Comparison of ENCODE assay signal across 9 cellular contexts in genomic region chr1:30191154-30191702, GRCh38.
A peak's percentile ranks its signal among the peaks of the same experiment; 100 is the strongest.
DNase-seq lines count a peak whose midpoint lies in the region; ATAC-seq, FAIRE-seq and TF ChIP-seq lines count a peak whose summit lies in the region.
"Had no signal": no experiment of that assay in that cellular context is flagged by ENCODE, and none has a peak within 500 bp of the region (broad histone marks: within the 10 kb centered on the region; RNA-seq: fewer than 3 reads in every experiment).

No MANE protein-coding gene starts in this region.

- no peak for FAIRE-seq in GM12892 (lab: Jason Lieb, UNC)

- H3K27me3 Mint-ChIP-seq in CD4-positive, CD25-positive, alpha-beta regulatory T cell = no peaks in the 10 kb centered on the region

- DNase-seq in CD4-positive, CD25-positive, alpha-beta regulatory T cell = peak; percentile 4 to 87 (median 18)
- DNase-seq in NCI-H526 (lab: John Stamatoyannopoulos, UW) = peak; percentile 59 to 72
- DNase-seq in adipocyte (ENCODE audit: low read depth) = peak; percentile 73
- peak; percentile 0 for DNase-seq in myocyte (ENCODE audit: low read depth)
- no peak for DNase-seq in sigmoid colon
- no peak for DNase-seq in C1 segment of cervical spinal cord (lab: John Stamatoyannopoulos, UW)
- no peak for DNase-seq in GM12892 (ENCODE audit: insufficient read length)
- no peak for DNase-seq in GM13977 (ENCODE audit: low spot score)

- H3K36me3 Mint-ChIP-seq in CD4-positive, CD25-positive, alpha-beta regulatory T cell = no peaks in the 10 kb centered on the region
- H3K36me3 Mint-ChIP-seq: activated naive CD8-positive, alpha-beta T cell had no signal

- H3K9me3 Mint-ChIP-seq in CD4-positive, CD25-positive, alpha-beta regulatory T cell = peaks cover 0 to 2% (median 0%) of the 10 kb centered on the region in 7 donors

- no peak overlapping the region for H3K4me3 ChIP-seq in CD4-positive, CD25-positive, alpha-beta regulatory T cell (ENCODE audit: low read depth, low read length)
- peak overlapping the region; percentile 18 for H3K4me3 ChIP-seq in adipocyte (ENCODE audit: low read length)
- H3K4me3 ChIP-seq in sigmoid colon = no peak overlapping the region

- H3K9me3 ChIP-seq in CD4-positive, CD25-positive, alpha-beta regulatory T cell (ENCODE audit: control insufficient read depth in 2 of 2, low read length in 2 of 2) = no peaks in the 10 kb centered on the region
- no peaks in the 10 kb centered on the region for H3K9me3 ChIP-seq in adipocyte (ENCODE audit: control insufficient read depth, low read length)
- H3K9me3 ChIP-seq in sigmoid colon = no peaks in the 10 kb centered on the region

- peaks cover 5% of the 10 kb centered on the region for H3K4me1 ChIP-seq in CD4-positive, CD25-positive, alpha-beta regulatory T cell (ENCODE audit: control insufficient read depth, insufficient read depth, low read length, poor library complexity, severe bottlenecking)
- H3K4me1 ChIP-seq in adipocyte (ENCODE audit: control insufficient read depth, insufficient read depth, low read length) (peaks cover 15% of the 10 kb centered on the region), sigmoid colon (peaks cover 0 to 8% (median 3%) of the 10 kb centered on the region in 4 donors)

- H3K27ac ChIP-seq in CD4-positive, CD25-positive, alpha-beta regulatory T cell (ENCODE audit: insufficient read depth, low read length, poor library complexity, severe bottlenecking) = no peak overlapping the region
- peak overlapping the region in 2 of 4 donors; percentile 21 to 60 for H3K27ac ChIP-seq in sigmoid colon

- no peak for TF ChIP-seq POLR2A in sigmoid colon (IDR thresholded peaks at IDR 0.05)
- TF ChIP-seq POLR2A in GM12892 (IDR thresholded peaks at IDR 0.05; ENCODE audit: low read depth, low read length) = no peak

- no peak overlapping the region for H3K4me3 Mint-ChIP-seq in CD4-positive, CD25-positive, alpha-beta regulatory T cell
- H3K4me3 Mint-ChIP-seq: activated naive CD8-positive, alpha-beta T cell had no signal

- no peaks in the 10 kb centered on the region for H3K27me3 ChIP-seq in CD4-positive, CD25-positive, alpha-beta regulatory T cell (ENCODE audit: control insufficient read depth, insufficient read depth, low read length)
- peaks cover 7% of the 10 kb centered on the region for H3K27me3 ChIP-seq in adipocyte (replicated peaks; ENCODE audit: control insufficient read depth, insufficient read depth, low read length)
- H3K27me3 ChIP-seq in sigmoid colon = no peaks in the 10 kb centered on the region

- TF ChIP-seq CTCF in sigmoid colon (IDR thresholded peaks at IDR 0.05) (no peak), GM13977 (IDR thresholded peaks at IDR 0.05; ENCODE audit: extremely low read depth, insufficient read depth, missing control alignments) (no peak)

- H3K36me3 ChIP-seq in CD4-positive, CD25-positive, alpha-beta regulatory T cell (ENCODE audit: control insufficient read depth, insufficient read depth, low read length) = no peaks in the 10 kb centered on the region
- H3K36me3 ChIP-seq in adipocyte (ENCODE audit: control insufficient read depth, insufficient read depth, low read length, severe bottlenecking) = no peaks in the 10 kb centered on the region
- H3K36me3 ChIP-seq in sigmoid colon = no peaks in the 10 kb centered on the region

- ATAC-seq in CD4-positive, CD25-positive, alpha-beta regulatory T cell (ENCODE audit: low read depth in 2 of 2) = peak; percentile 63 to 78

- no peak for TF ChIP-seq EP300 in sigmoid colon (IDR thresholded peaks at IDR 0.05)

- peaks cover 0 to 10% (median 1%) of the 10 kb centered on the region in 4 donors for H3K4me1 Mint-ChIP-seq in CD4-positive, CD25-positive, alpha-beta regulatory T cell

- intact Hi-C loops in sigmoid colon (cut with DNase I) = no loop called here

- 17 to 73% methylated on average over 2 of the region's 2 CpGs for WGBS in sigmoid colon, 2 donors

- peak overlapping the region; percentile 64 for H3K9ac ChIP-seq in adipocyte (ENCODE audit: low read length)

- in situ Hi-C loops in GM13977 (cut with MboI; ENCODE audit: low pct_unique_long_range_greater_than_20kb, low sequenced_read_pairs, unreplicated experiment) = no loop called here

- H3K27ac Mint-ChIP-seq in CD4-positive, CD25-positive, alpha-beta regulatory T cell = peak overlapping the region in 1 of 3 donors; percentile 31
- H3K27ac Mint-ChIP-seq: activated naive CD8-positive, alpha-beta T cell had no signal

Comparison
In these comparisons a context has a peak if more than half of its experiments do, and no peak if none do; other contexts are left out.
1. DNase-seq: peak in CD4-positive, CD25-positive, alpha-beta regulatory T cell (3 of 3), NCI-H526 (2 of 2), adipocyte (single experiment) and myocyte (single experiment); none in sigmoid colon (single experiment), C1 segment of cervical spinal cord (0 of 14), GM12892 (single experiment) and GM13977 (single experiment).